In genomic region chr1:221718391-221719277, GRCh38 we compare ENCODE assay signal across 11 cellular contexts. TPM values are rescaled to one million over a fixed set of nuclear protein-coding genes. Genes with fewer than 3 reads are reported as not detected.
A peak's percentile ranks its signal among the peaks of the same experiment; 100 is the strongest.
DNase-seq lines count a peak whose midpoint lies in the region; ATAC-seq and TF ChIP-seq lines count a peak whose summit lies in the region.
"Had no signal": no experiment of that assay in that cellular context is flagged by ENCODE, and none has a peak within 500 bp of the region (broad histone marks: within the 10 kb centered on the region; RNA-seq: fewer than 3 reads in every experiment).

No MANE protein-coding gene starts in this region.

- peak overlapping the region; percentile 73 to 89 (median 84) for H3K27ac ChIP-seq in sigmoid colon
- no peak overlapping the region for H3K27ac ChIP-seq in suprapubic skin

- H3K4me3 ChIP-seq in fibroblast of mammary gland (ENCODE audit: control insufficient read depth, low read depth, low read length) = no peak overlapping the region
- no peak overlapping the region for H3K4me3 ChIP-seq in sigmoid colon
- no peak overlapping the region for H3K4me3 ChIP-seq in suprapubic skin

- H3K27me3 ChIP-seq in sigmoid colon (no peaks in the 10 kb centered on the region), suprapubic skin (no peaks in the 10 kb centered on the region)

- no peak for TF ChIP-seq CTCF in fibroblast of mammary gland (conservative IDR thresholded peaks at IDR 0.05; ENCODE audit: control insufficient read depth, insufficient read depth, low read depth, low read length)
- TF ChIP-seq CTCF in sigmoid colon (IDR thresholded peaks at IDR 0.05) = no peak
- no peak for TF ChIP-seq CTCF in suprapubic skin (IDR thresholded peaks at IDR 0.05)

- ATAC-seq in GM18868 (IDR thresholded peaks at IDR 0.05; ENCODE audit: unreplicated experiment) = no peak
- no peak for ATAC-seq in GM19452 (IDR thresholded peaks at IDR 0.05; ENCODE audit: unreplicated experiment)
- ATAC-seq: naive thymus-derived CD4-positive, alpha-beta T cell; Right ventricle myocardium inferior had no signal

- H3K4me1 ChIP-seq in sigmoid colon = peaks cover 0 to 95% (median 77%) of the 10 kb centered on the region in 4 donors
- H3K4me1 ChIP-seq in suprapubic skin = peaks cover 45% of the 10 kb centered on the region

- H3K36me3 ChIP-seq in sigmoid colon (no peaks in the 10 kb centered on the region), suprapubic skin (no peaks in the 10 kb centered on the region)

- 56 to 67% methylated on average over 5 of the region's 5 CpGs for WGBS in sigmoid colon, 2 donors
- 50% methylated on average over 5 of the region's 5 CpGs for whole genome bisulfite sequencing in suprapubic skin

- TF ChIP-seq POLR2A in sigmoid colon (IDR thresholded peaks at IDR 0.05) (no peak), suprapubic skin (IDR thresholded peaks at IDR 0.05) (no peak)

- intact Hi-C loops in sigmoid colon (cut with DNase I) = loop anchor here (5.0 kb wide), 2 partner anchors 836 to 901 kb away; no protein-coding TSS in a partner anchor

- TF ChIP-seq EP300 in sigmoid colon (IDR thresholded peaks at IDR 0.05) (peak in 2 of 4 donors; percentile 7 to 57), suprapubic skin (IDR thresholded peaks at IDR 0.05) (no peak)

- DNase-seq in ELR (ENCODE audit: low read depth) (peak; percentile 65), RPMI7951 (ENCODE audit: low read depth) (peak; percentile 49), fibroblast of mammary gland (ENCODE audit: low read depth) (peak; percentile 97), sigmoid colon (no peak), suprapubic skin (ENCODE audit: low spot score in 2 of 2) (no peak)
- no peak for DNase-seq in activated CD4-positive, alpha-beta T cell treated with anti-CD3 and anti-CD28 coated beads, Interleukin-2, amount 50 U/mL, for 48 hours
- DNase-seq: KG1; naive thymus-derived CD4-positive, alpha-beta T cell had no signal

- H3K9me3 ChIP-seq in sigmoid colon = no peaks in the 10 kb centered on the region
- no peaks in the 10 kb centered on the region for H3K9me3 ChIP-seq in suprapubic skin

RNA-seq across cellular contexts. Expression of gene DUSP10, which starts 23.3 kb away (rescaled TPM):
- total RNA-seq in RPMI7951 (2014; rRNA removed; shearing (Covaris generic)) = 27.8 and 35.1 TPM in 2 replicates
- total RNA-seq in sigmoid colon (10 to 100 TPM; 11.4 to 19.9 (median 15.7) TPM), suprapubic skin (10 to 100 TPM in 3 of 4 donors, 1 to 10 TPM in 1; 9.5 to 18.6 (median 15.3) TPM)
- polyA plus RNA-seq in sigmoid colon = 1 to 10 TPM; 2.5 to 4.1 (median 3.6) TPM

Comparison
In these comparisons a context has a peak if more than half of its experiments do, and no peak if none do; other contexts are left out.
1. DNase-seq: peak in ELR (single experiment), RPMI7951 (single experiment) and fibroblast of mammary gland (single experiment); none in sigmoid colon (single experiment), suprapubic skin (0 of 2) and activated CD4-positive, alpha-beta T cell treated with anti-CD3 and anti-CD28 coated beads, Interleukin-2, amount 50 U/mL, for 48 hours (0 of 2).